Comparison of ENCODE assay signal across 19 cellular contexts in the genomic region with DNA sequence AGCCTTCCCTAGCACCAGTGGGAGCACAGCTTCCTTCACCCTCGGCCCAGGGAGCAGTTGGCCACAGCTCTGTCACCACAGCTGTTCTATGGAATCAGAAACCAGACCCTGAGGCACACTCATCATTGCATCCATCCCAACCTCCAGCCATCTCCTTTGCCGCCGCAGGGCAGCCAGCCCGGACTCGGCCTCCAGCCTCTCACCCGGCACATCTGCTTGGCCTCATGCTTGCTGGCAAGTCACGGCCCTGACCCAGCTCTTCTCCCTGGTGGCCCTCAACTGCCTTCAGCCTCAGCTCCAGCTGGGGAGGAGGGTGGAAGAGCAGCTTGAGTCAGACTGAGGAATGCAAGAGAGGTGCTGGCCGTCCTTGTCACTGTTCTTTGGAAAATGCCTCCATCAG. TPM values are rescaled to one million over a fixed set of nuclear protein-coding genes. Genes with fewer than 3 reads are reported as not detected.
DNase-seq lines count a peak whose midpoint lies in the region; ATAC-seq and TF ChIP-seq lines count a peak whose summit lies in the region.
"Had no signal": no experiment of that assay in that cellular context is flagged by ENCODE, and none has a peak within 500 bp of the region (broad histone marks: within the 10 kb centered on the region; RNA-seq: fewer than 3 reads in every experiment).

No MANE protein-coding gene starts in this region.

- no peak for TF ChIP-seq CTCF in cardiac fibroblast (IDR thresholded peaks at IDR 0.05; ENCODE audit: low read depth, low read length)
- TF ChIP-seq CTCF in gastrocnemius medialis (IDR thresholded peaks at IDR 0.05 in 4 of 5, conservative IDR thresholded peaks at IDR 0.05 in 1 of 5), result no peak

- H3K36me3 ChIP-seq in gastrocnemius medialis, result no peaks in the 10 kb centered on the region
- H3K36me3 ChIP-seq: esophagus squamous epithelium, stomach had no signal

- H3K9me3 Mint-ChIP-seq in activated T-helper 17 cell treated with anti-CD3 and anti-CD28 coated beads, Interleukin-2, amount 50 U/mL, for 72 hours, result no peaks in the 10 kb centered on the region
- H3K9me3 Mint-ChIP-seq: CD8-positive, alpha-beta T cell; dendritic cell treated with granulocyte-macrophage colony-stimulating factor and Interleukin-4, amounts not matched to agents 40 ng/mL and 50 ng/mL, for 4 days; H9; nephron progenitor cell had no signal

- H3K27me3 ChIP-seq in right cardiac atrium (ENCODE audit: control insufficient read depth, insufficient read depth), result no peaks in the 10 kb centered on the region
- H3K27me3 ChIP-seq in gastrocnemius medialis, result no peaks in the 10 kb centered on the region

- peak in 1 of 2 donors; percentile 6 for TF ChIP-seq POLR2A in gastrocnemius medialis (IDR thresholded peaks at IDR 0.05)

- no peaks in the 10 kb centered on the region for H3K36me3 Mint-ChIP-seq in activated T-helper 17 cell treated with anti-CD3 and anti-CD28 coated beads, Interleukin-2, amount 50 U/mL, for 72 hours (ENCODE audit: low read depth)

- no peak overlapping the region for H3K4me3 Mint-ChIP-seq in activated T-helper 17 cell treated with anti-CD3 and anti-CD28 coated beads, Interleukin-2, amount 50 U/mL, for 72 hours
- H3K4me3 Mint-ChIP-seq: CD8-positive, alpha-beta T cell; dendritic cell treated with granulocyte-macrophage colony-stimulating factor and Interleukin-4, amounts not matched to agents 40 ng/mL and 50 ng/mL, for 4 days; H9 had no signal

- intact Hi-C loops in right cardiac atrium (cut with DNase I) (no loop called here), gastrocnemius medialis (cut with DNase I; ENCODE audit: low total_unique reads) (no loop called here)

- no peak overlapping the region for H3K27ac Mint-ChIP-seq in activated T-helper 17 cell treated with anti-CD3 and anti-CD28 coated beads, Interleukin-2, amount 50 U/mL, for 72 hours
- H3K27ac Mint-ChIP-seq: CD8-positive, alpha-beta T cell; dendritic cell treated with granulocyte-macrophage colony-stimulating factor and Interleukin-4, amounts not matched to agents 40 ng/mL and 50 ng/mL, for 4 days; H9 had no signal

- peaks cover 5% of the 10 kb centered on the region for H3K4me1 ChIP-seq in right cardiac atrium (ENCODE audit: control insufficient read depth, insufficient read depth, low read length)
- H3K4me1 ChIP-seq in gastrocnemius medialis, result peaks cover 14 to 19% of the 10 kb centered on the region in 2 donors

- H3K27ac ChIP-seq in right cardiac atrium (ENCODE audit: low read length), result no peak overlapping the region
- H3K27ac ChIP-seq in gastrocnemius medialis, result peak overlapping the region in 3 of 4 donors; percentile 28 to 42 (median 34)
- H3K27ac ChIP-seq: HL-60, skin epidermis had no signal

- no peaks in the 10 kb centered on the region for H3K9me3 ChIP-seq in right cardiac atrium (ENCODE audit: control insufficient read depth, low read length)
- H3K9me3 ChIP-seq in gastrocnemius medialis, result no peaks in the 10 kb centered on the region
- H3K9me3 ChIP-seq: esophagus squamous epithelium, stomach had no signal

- peak; percentile 14 to 40 for ATAC-seq in right cardiac atrium
- ATAC-seq in gastrocnemius medialis, result peak; percentile 15 to 29
- no peak for ATAC-seq in activated T-helper 17 cell treated with anti-CD3 and anti-CD28 coated beads, Interleukin-2, amount 50 U/mL, for 72 hours (replicated peaks)
- ATAC-seq: CD8-positive, alpha-beta T cell had no signal

- H3K4me3 ChIP-seq in cardiac fibroblast (replicated peaks in 1 of 2; ENCODE audit: low read depth in 2 of 2, low read length in 2 of 2) (no peak overlapping the region), right cardiac atrium (ENCODE audit: low read length) (no peak overlapping the region), gastrocnemius medialis (no peak overlapping the region)
- H3K4me3 ChIP-seq: esophagus squamous epithelium, skin epidermis, stomach had no signal

- WGBS in right cardiac atrium, result 62% methylated on average over 8 of the region's 8 CpGs

- H3K4me1 Mint-ChIP-seq in activated T-helper 17 cell treated with anti-CD3 and anti-CD28 coated beads, Interleukin-2, amount 50 U/mL, for 72 hours, result no peaks in the 10 kb centered on the region

- DNase-seq in HCEC 1CT (peak; percentile 26), cardiac fibroblast (ENCODE audit: low read depth in 2 of 2) (peak; percentile 67 to 86), right cardiac atrium (peak; percentile 79 to 89 (median 82)), gastrocnemius medialis (peak; percentile 46 to 62), NCI-H1417 treated with DMSO at 0.1 percent for 48 hours (lab: John Stamatoyannopoulos, UW) (no peak), NCI-H187 treated with DMSO at 0.1 percent for 48 hours (lab: John Stamatoyannopoulos, UW) (no peak), NCI-H146 (lab: John Stamatoyannopoulos, UW) (no peak)
- DNase-seq: activated CD4-positive, alpha-beta T cell treated with anti-CD3 and anti-CD28 coated beads, Interleukin-2, amount 50 U/mL, for 4 hours; CD8-positive, alpha-beta T cell; esophagus squamous epithelium; H9; NCI-H2029 treated with DMSO at 0.1 percent for 48 hours; NCI-H69; nephron progenitor cell; stomach had no signal

- in situ Hi-C loops in gastrocnemius medialis (cut with MboI; ENCODE audit: low sequenced_read_pairs in 4 of 4), result loop anchor here in 1 of 4 donors (25.0 kb wide), 1 partner anchor 730 kb away; the partner anchor contains the start of gene TOR3A

- no peaks in the 10 kb centered on the region for H3K27me3 Mint-ChIP-seq in activated T-helper 17 cell treated with anti-CD3 and anti-CD28 coated beads, Interleukin-2, amount 50 U/mL, for 72 hours

RNA-seq across cellular contexts. Expression of gene TOR1AIP2, which starts 59.8 kb away (rescaled TPM):
- 10 to 100 TPM; 40.1 to 52.2 (median 48.2) TPM for total RNA-seq in right cardiac atrium
- polyA plus RNA-seq in right cardiac atrium, result 11.0 TPM
- 100 to 1,000 TPM in 3 of 4 donors, 10 to 100 TPM in 1; 78.7 to 274 (median 129) TPM for total RNA-seq in gastrocnemius medialis
- 10 to 100 TPM; 63.3 to 72.9 TPM for total RNA-seq in activated T-helper 17 cell treated with anti-CD3 and anti-CD28 coated beads, Interleukin-2, amount 50 U/mL, for 72 hours

Comparison
In these comparisons a context has a peak if more than half of its experiments do, and no peak if none do; other contexts are left out.
1. DNase-seq: peak in HCEC 1CT (single experiment), cardiac fibroblast (2 of 2), right cardiac atrium (3 of 3) and gastrocnemius medialis (2 of 2); none in NCI-H1417 treated with DMSO at 0.1 percent for 48 hours (single experiment), NCI-H187 treated with DMSO at 0.1 percent for 48 hours (single experiment) and NCI-H146 (single experiment).